Comparison of ENCODE assay signal across 17 cellular contexts in genomic region chr2:217114117-217114516, GRCh38.
A peak's percentile ranks its signal among the peaks of the same experiment; 100 is the strongest.
DNase-seq lines count a peak whose midpoint lies in the region; ATAC-seq and TF ChIP-seq lines count a peak whose summit lies in the region.
"Had no signal": no experiment of that assay in that cellular context is flagged by ENCODE, and none has a peak within 500 bp of the region (broad histone marks: within the 10 kb centered on the region; RNA-seq: fewer than 3 reads in every experiment).

No MANE protein-coding gene starts in this region.

- no peaks in the 10 kb centered on the region for H3K9me3 ChIP-seq in right lobe of liver
- no peaks in the 10 kb centered on the region for H3K9me3 ChIP-seq in neuronal stem cell (replicated peaks in 1 of 2; ENCODE audit: control insufficient read depth in 2 of 2, insufficient read depth in 1 of 2, low read depth in 1 of 2, low read length in 2 of 2)
- H3K9me3 ChIP-seq: BLaER1, Caco-2 had no signal

- no peak overlapping the region for H3K18ac ChIP-seq in neuronal stem cell (ENCODE audit: low read length)

- no peak overlapping the region for H3K4me3 ChIP-seq in right lobe of liver
- no peak overlapping the region for H3K4me3 ChIP-seq in neuronal stem cell (ENCODE audit: low read length in 2 of 2)
- H3K4me3 ChIP-seq: BLaER1, GM23248 had no signal

- H3K27me3 ChIP-seq in right lobe of liver (no peaks in the 10 kb centered on the region), neuronal stem cell (ENCODE audit: control insufficient read depth in 3 of 3, insufficient read depth in 3 of 3, low read depth in 1 of 3, low read length in 3 of 3) (no peaks in the 10 kb centered on the region)
- H3K27me3 ChIP-seq: BLaER1 had no signal

- H3K36me3 ChIP-seq in right lobe of liver (no peaks in the 10 kb centered on the region), neuronal stem cell (replicated peaks in 1 of 2; ENCODE audit: control insufficient read depth in 2 of 2, insufficient read depth in 2 of 2, low read length in 2 of 2) (no peaks in the 10 kb centered on the region)
- H3K36me3 ChIP-seq: BLaER1 had no signal

- no peaks in the 10 kb centered on the region for H3K4me1 Mint-ChIP-seq in progenitor cell of endocrine pancreas (ENCODE audit: low read depth)
- H3K4me1 Mint-ChIP-seq: B cell; CD4-positive, CD25-positive, alpha-beta regulatory T cell had no signal

- no peak overlapping the region for H3K27ac ChIP-seq in right lobe of liver
- H3K27ac ChIP-seq in neuronal stem cell (replicated peaks; ENCODE audit: low read length), result no peak overlapping the region
- H3K27ac ChIP-seq: BLaER1, C4-2B, GM23248 had no signal

- no peak overlapping the region for H2BK120ac ChIP-seq in neuronal stem cell (ENCODE audit: low read depth, low read length)

- no peak overlapping the region for H2BK15ac ChIP-seq in neuronal stem cell (ENCODE audit: low read length)

- intact Hi-C loops in right lobe of liver (cut with DNase I), result no loop called here

- H3K4me1 ChIP-seq in right lobe of liver (no peaks in the 10 kb centered on the region), neuronal stem cell (ENCODE audit: control insufficient read depth in 2 of 2, insufficient read depth in 1 of 2, low read depth in 1 of 2, low read length in 2 of 2) (peaks cover 0 to 4% of the 10 kb centered on the region in 2 donors)
- H3K4me1 ChIP-seq: Caco-2 had no signal

- H2BK5ac ChIP-seq in neuronal stem cell (ENCODE audit: low read length), result no peak overlapping the region

- no peak overlapping the region for H3K4me3 Mint-ChIP-seq in progenitor cell of endocrine pancreas (ENCODE audit: low read depth)
- H3K4me3 Mint-ChIP-seq: B cell; CD4-positive, CD25-positive, alpha-beta regulatory T cell; CD8-positive, alpha-beta T cell had no signal

- WGBS in right lobe of liver (ENCODE audit: insufficient coverage, low coverage, low lambda C conversion rate, missing lambda C conversion rate), result 22% methylated on average over 6 of the region's 6 CpGs
- WGBS in neuronal stem cell (ENCODE audit: extremely low coverage in 2 of 2, insufficient read length in 2 of 2, insufficient replicate concordance in 1 of 2), 2 donors, result no CpG with 5 or more reads among the region's 6 CpGs

- H3K4me2 ChIP-seq in neuronal stem cell (ENCODE audit: insufficient read depth, low read length, poor library complexity, severe bottlenecking), result no peak overlapping the region
- H3K4me2 ChIP-seq: BLaER1 had no signal

- TF ChIP-seq CTCF in right lobe of liver (IDR thresholded peaks at IDR 0.05) (no peak), progenitor cell of endocrine pancreas (IDR thresholded peaks at IDR 0.05; ENCODE audit: unreplicated experiment) (no peak)

- H4K91ac ChIP-seq in neuronal stem cell (ENCODE audit: low read depth, low read length, poor library complexity), result no peak overlapping the region

- H3K14ac ChIP-seq in neuronal stem cell (ENCODE audit: low read length), result no peak overlapping the region

- H3K9me3 Mint-ChIP-seq in progenitor cell of endocrine pancreas (ENCODE audit: low read depth), result no peaks in the 10 kb centered on the region
- H3K9me3 Mint-ChIP-seq: CD8-positive, alpha-beta T cell had no signal

- DNase-seq in left lobe of liver (ENCODE audit: low spot score) (no peak), right lobe of liver (no peak), neuronal stem cell (ENCODE audit: low spot score) (no peak), AG20443 (ENCODE audit: low spot score) (no peak), NCI-H345 treated with DMSO at 0.1 percent for 48 hours (lab: John Stamatoyannopoulos, UW; ENCODE audit: unreplicated experiment) (no peak), progenitor cell of endocrine pancreas (ENCODE audit: low spot score, unreplicated experiment) (no peak)
- DNase-seq: Caco-2; CD4-positive, CD25-positive, alpha-beta regulatory T cell; CD8-positive, alpha-beta T cell; DMS153; DND-41; GM23248; H7; HCEC 1CT had no signal

- no peak overlapping the region for H3K27ac Mint-ChIP-seq in progenitor cell of endocrine pancreas
- H3K27ac Mint-ChIP-seq: B cell; CD8-positive, alpha-beta T cell had no signal

- no peak overlapping the region for H2BK12ac ChIP-seq in neuronal stem cell (ENCODE audit: low read length)

- no peak for TF ChIP-seq POLR2A in right lobe of liver (IDR thresholded peaks at IDR 0.05)

- no peak overlapping the region for H2AK5ac ChIP-seq in neuronal stem cell (ENCODE audit: low read depth, low read length)

- H3K27me3 Mint-ChIP-seq in progenitor cell of endocrine pancreas, result peaks cover 9% of the 10 kb centered on the region
- H3K27me3 Mint-ChIP-seq: CD4-positive, CD25-positive, alpha-beta regulatory T cell had no signal

- H3K4ac ChIP-seq in neuronal stem cell (ENCODE audit: low read length), result no peak overlapping the region

- H3K23ac ChIP-seq in neuronal stem cell (ENCODE audit: low read depth, low read length, poor library complexity), result no peak overlapping the region

- H3K36me3 Mint-ChIP-seq in progenitor cell of endocrine pancreas (ENCODE audit: insufficient read depth), result no peaks in the 10 kb centered on the region
- H3K36me3 Mint-ChIP-seq: CD4-positive, CD25-positive, alpha-beta regulatory T cell; CD8-positive, alpha-beta T cell had no signal

- no peaks in the 10 kb centered on the region for H3K79me1 ChIP-seq in neuronal stem cell (ENCODE audit: low read depth, low read length)

- no peak overlapping the region for H4K8ac ChIP-seq in neuronal stem cell (ENCODE audit: low read depth, low read length)

- no peak overlapping the region for H2AFZ ChIP-seq in neuronal stem cell (ENCODE audit: low read length)
- H2AFZ ChIP-seq: GM23248 had no signal

- peak overlapping the region; percentile 21 for H3K9ac ChIP-seq in neuronal stem cell (ENCODE audit: low read depth, low read length, poor library complexity)
- H3K9ac ChIP-seq: BLaER1, GM23248 had no signal

- ATAC-seq in left lobe of liver (peak; percentile 96), right lobe of liver (peak; percentile 59 to 93 (median 80))
- ATAC-seq: CD8-positive, alpha-beta T cell had no signal
